ENCODE assay signal across 13 cellular contexts in genomic region chr2:237599465-237600110, GRCh38. TPM values are rescaled to one million over a fixed set of nuclear protein-coding genes. Genes with fewer than 3 reads are reported as not detected.
DNase-seq lines count a peak whose midpoint lies in the region; ATAC-seq, FAIRE-seq and TF ChIP-seq lines count a peak whose summit lies in the region.
"Had no signal": no experiment of that assay in that cellular context is flagged by ENCODE, and none has a peak within 500 bp of the region (broad histone marks: within the 10 kb centered on the region; RNA-seq: fewer than 3 reads in every experiment).

No MANE protein-coding gene starts in this region.

- H3K9me3 ChIP-seq in SJCRH30 (replicated peaks) (no peaks in the 10 kb centered on the region), endothelial cell of umbilical vein (replicated peaks; ENCODE audit: control insufficient read depth, insufficient read depth, low read length) (no peaks in the 10 kb centered on the region), tibial artery (no peaks in the 10 kb centered on the region)
- H3K9me3 ChIP-seq in naive thymus-derived CD4-positive, alpha-beta T cell (ENCODE audit: control insufficient read depth in 2 of 3, low read length in 3 of 3) = no peaks in the 10 kb centered on the region

- H3K4me1 ChIP-seq in SJCRH30 = peaks cover 54% of the 10 kb centered on the region
- H3K4me1 ChIP-seq in endothelial cell of umbilical vein (ENCODE audit: control insufficient read depth, extremely low read depth, insufficient read depth, low read length) = peaks cover 25% of the 10 kb centered on the region
- peaks cover 8 to 16% of the 10 kb centered on the region in 2 donors for H3K4me1 ChIP-seq in naive thymus-derived CD4-positive, alpha-beta T cell (ENCODE audit: control insufficient read depth in 2 of 2, insufficient read depth in 2 of 2, low read length in 2 of 2)
- H3K4me1 ChIP-seq in tibial artery = peaks cover 0 to 55% (median 26%) of the 10 kb centered on the region in 4 donors

- H4K20me1 ChIP-seq in endothelial cell of umbilical vein (replicated peaks; ENCODE audit: control insufficient read depth, extremely low read depth, insufficient read depth, low read length) = no peaks in the 10 kb centered on the region

- H3K4me3 Mint-ChIP-seq in naive thymus-derived CD4-positive, alpha-beta T cell = no peak overlapping the region
- H3K4me3 Mint-ChIP-seq in WTC11 = no peak overlapping the region
- H3K4me3 Mint-ChIP-seq: activated naive CD8-positive, alpha-beta T cell treated with anti-CD3 and anti-CD28 coated beads, Interleukin-2, amount 10 ng/mL, durations not matched to agents 7 days and 5 days; natural killer cell had no signal

- no peak for FAIRE-seq in endothelial cell of umbilical vein (lab: Jason Lieb, UNC)
- FAIRE-seq: GM12891 had no signal

- H3K79me2 ChIP-seq in endothelial cell of umbilical vein (ENCODE audit: control insufficient read depth, insufficient read depth, low read length) = no peaks in the 10 kb centered on the region

- H3K36me3 ChIP-seq in SJCRH30 (no peaks in the 10 kb centered on the region), endothelial cell of umbilical vein (ENCODE audit: control insufficient read depth in 2 of 2, extremely low read depth in 1 of 2, insufficient read depth in 2 of 2, low read length in 2 of 2) (no peaks in the 10 kb centered on the region), tibial artery (no peaks in the 10 kb centered on the region)
- no peaks in the 10 kb centered on the region for H3K36me3 ChIP-seq in naive thymus-derived CD4-positive, alpha-beta T cell (ENCODE audit: control insufficient read depth in 2 of 3, insufficient read depth in 3 of 3, low read length in 3 of 3)

- peak overlapping the region; percentile 25 for H3K4me3 ChIP-seq in SJCRH30
- H3K4me3 ChIP-seq in endothelial cell of umbilical vein (replicated peaks in 1 of 3; ENCODE audit: insufficient read depth in 1 of 3, low read depth in 1 of 3, low read length in 3 of 3) = no peak overlapping the region
- H3K4me3 ChIP-seq in naive thymus-derived CD4-positive, alpha-beta T cell (ENCODE audit: low read length) = no peak overlapping the region
- peak overlapping the region; percentile 24 to 42 for H3K4me3 ChIP-seq in tibial artery

- no peak overlapping the region for H2AFZ ChIP-seq in endothelial cell of umbilical vein (ENCODE audit: low read depth, low read length)

- peak overlapping the region; percentile 29 for H3K4me2 ChIP-seq in endothelial cell of umbilical vein (ENCODE audit: insufficient read depth, low read length)

- TF ChIP-seq CTCF in endothelial cell of umbilical vein (IDR thresholded peaks at IDR 0.05; ENCODE audit: extremely low read depth in 1 of 2, insufficient read depth in 1 of 2, low read depth in 1 of 2, low read length in 2 of 2) = no peak
- TF ChIP-seq CTCF in tibial artery (IDR thresholded peaks at IDR 0.05) = no peak
- TF ChIP-seq CTCF in WTC11 (IDR thresholded peaks at IDR 0.05) = no peak

- DNase-seq in SJCRH30 (no peak), endothelial cell of umbilical vein (ENCODE audit: low read depth, low spot score) (no peak), tibial artery (no peak), WTC11 (ENCODE audit: low spot score) (no peak), GF-D8 (lab: John Stamatoyannopoulos, UW) (no peak)
- DNase-seq in naive thymus-derived CD4-positive, alpha-beta T cell = no peak
- DNase-seq: activated naive CD8-positive, alpha-beta T cell treated with anti-CD3 and anti-CD28 coated beads, Interleukin-2, amount 10 ng/mL, durations not matched to agents 7 days and 5 days; DMS53; natural killer cell; NCI-H2029; T-helper 2 cell had no signal

- CTCF ChIA-PET in endothelial cell of umbilical vein (lab: Charles Lee) = interaction anchor here (0.7 to 6.7 kb wide), 10 partner anchors 9 to 145 kb away, joined by 3 to 61 read pairs (median 4); partner anchors contain the start of gene RAB17
- CTCF ChIA-PET in naive thymus-derived CD4-positive, alpha-beta T cell (lab: Charles Lee) = no interaction called here
- CTCF ChIA-PET in WTC11 (lab: Charles Lee) = interaction anchor here (1.6 to 4.0 kb wide), 3 partner anchors 7 to 28 kb away, joined by 3 to 37 read pairs (median 34); partner anchors contain the start of gene RAB17

- no peaks in the 10 kb centered on the region for H3K36me3 Mint-ChIP-seq in naive thymus-derived CD4-positive, alpha-beta T cell
- no peaks in the 10 kb centered on the region for H3K36me3 Mint-ChIP-seq in WTC11
- H3K36me3 Mint-ChIP-seq: activated naive CD8-positive, alpha-beta T cell treated with anti-CD3 and anti-CD28 coated beads, Interleukin-2, amount 10 ng/mL, durations not matched to agents 7 days and 5 days; natural killer cell had no signal

- H3K9me3 Mint-ChIP-seq in naive thymus-derived CD4-positive, alpha-beta T cell = peaks cover 0 to 3% (median 0%) of the 10 kb centered on the region in 11 donors
- no peaks in the 10 kb centered on the region for H3K9me3 Mint-ChIP-seq in WTC11
- H3K9me3 Mint-ChIP-seq: activated naive CD8-positive, alpha-beta T cell treated with anti-CD3 and anti-CD28 coated beads, Interleukin-2, amount 10 ng/mL, durations not matched to agents 7 days and 5 days; natural killer cell had no signal

- POLR2A ChIA-PET in endothelial cell of umbilical vein (lab: Charles Lee) = no interaction called here
- POLR2A ChIA-PET in naive thymus-derived CD4-positive, alpha-beta T cell (lab: Charles Lee) = no interaction called here
- POLR2A ChIA-PET in WTC11 (lab: Charles Lee) = interaction anchor here (1.5 kb wide), 1 partner anchor 9 kb away, joined by 3 read pairs; the partner anchor contains the start of gene RAB17

- H3K27me3 ChIP-seq in SJCRH30 = no peaks in the 10 kb centered on the region
- H3K27me3 ChIP-seq in endothelial cell of umbilical vein (ENCODE audit: control insufficient read depth in 2 of 2, insufficient read depth in 2 of 2, low read length in 2 of 2) = no peaks in the 10 kb centered on the region
- H3K27me3 ChIP-seq in naive thymus-derived CD4-positive, alpha-beta T cell (ENCODE audit: control insufficient read depth in 2 of 2, insufficient read depth in 2 of 2, low read length in 2 of 2) = no peaks in the 10 kb centered on the region
- H3K27me3 ChIP-seq in tibial artery = no peaks in the 10 kb centered on the region

- no peaks in the 10 kb centered on the region for H3K27me3 Mint-ChIP-seq in naive thymus-derived CD4-positive, alpha-beta T cell
- no peaks in the 10 kb centered on the region; the same call in none of the 2 replicates for H3K27me3 Mint-ChIP-seq in WTC11 (ENCODE audit: low read depth)

- H3K27ac Mint-ChIP-seq in naive thymus-derived CD4-positive, alpha-beta T cell = peak overlapping the region in 7 of 9 donors; percentile 24 to 99 (median 87)
- H3K27ac Mint-ChIP-seq in WTC11 = no peak overlapping the region
- H3K27ac Mint-ChIP-seq: activated naive CD8-positive, alpha-beta T cell treated with anti-CD3 and anti-CD28 coated beads, Interleukin-2, amount 10 ng/mL, durations not matched to agents 7 days and 5 days had no signal

- no peak for ATAC-seq in naive thymus-derived CD4-positive, alpha-beta T cell
- ATAC-seq in WTC11 (no peak), GM18498 (IDR thresholded peaks at IDR 0.05; ENCODE audit: unreplicated experiment) (no peak)
- ATAC-seq: natural killer cell had no signal

- H3K9me1 ChIP-seq in endothelial cell of umbilical vein (replicated peaks; ENCODE audit: control insufficient read depth, extremely low read depth, insufficient read depth, low read length) = no peaks in the 10 kb centered on the region

- H3K27ac ChIP-seq in SJCRH30 (peak overlapping the region; percentile 44), endothelial cell of umbilical vein (ENCODE audit: insufficient read depth, low read depth, low read length) (no peak overlapping the region), tibial artery (peak overlapping the region; percentile 97 to 98)
- no peak overlapping the region for H3K27ac ChIP-seq in naive thymus-derived CD4-positive, alpha-beta T cell (ENCODE audit: low read depth, low read length)

- no peak overlapping the region for H3K9ac ChIP-seq in endothelial cell of umbilical vein (replicated peaks; ENCODE audit: extremely low read depth, insufficient read depth, low read length)

- no TSS peak for BruUV-seq in endothelial cell of umbilical vein (replicated peaks; lab: Mats Ljungman, UMichigan)

- peaks cover 26 to 34% (median 31%) of the 10 kb centered on the region in 7 donors for H3K4me1 Mint-ChIP-seq in naive thymus-derived CD4-positive, alpha-beta T cell
- peaks cover 77% of the 10 kb centered on the region for H3K4me1 Mint-ChIP-seq in WTC11

- dilution Hi-C loops in endothelial cell of umbilical vein (cut with MboI; ENCODE audit: extremely low pct_ligation_motif_present, low sequenced_read_pairs) = no loop called here

- TF ChIP-seq POLR2A in endothelial cell of umbilical vein (IDR thresholded peaks at IDR 0.05; ENCODE audit: low read depth, low read length) = no peak

- intact Hi-C loops in endothelial cell of umbilical vein (cut with micrococcal nuclease) = no loop called here
- intact Hi-C loops in naive thymus-derived CD4-positive, alpha-beta T cell (cut with micrococcal nuclease) = loop anchor here (5.0 to 10.0 kb wide), 2 partner anchors 98 to 175 kb away; no protein-coding TSS in a partner anchor
- intact Hi-C loops in tibial artery (cut with DNase I; ENCODE audit: low total_unique reads) = loop anchor here (5.0 kb wide), 1 partner anchor 143 kb away; no protein-coding TSS in a partner anchor

RNA-seq across cellular contexts. Expression of gene RAB17, which starts 9.1 kb away (rescaled TPM):
- 3.4 and 3.6 TPM in 2 replicates for total RNA-seq in SJCRH30 (2014; rRNA removed; shearing (Covaris generic))
- total RNA-seq in endothelial cell of umbilical vein (0.55 and 0.77 TPM in 2 replicates), WTC11 (2021) (134 to 140 TPM (median 137 TPM) in 3 replicates)
- polyA plus RNA-seq in endothelial cell of umbilical vein = 0.37 and 0.41 TPM in 2 replicates
- 0.19 and 0.56 TPM in 2 replicates for polyA plus RNA-seq in endothelial cell of umbilical vein (2011; cell fraction: cytosol; rRNA removed)
- 1.3 and 1.8 TPM in 2 replicates for polyA plus RNA-seq in endothelial cell of umbilical vein (2011; cell fraction: nucleus; rRNA removed)
- polyA plus RNA-seq in endothelial cell of umbilical vein (2012) = 0.16 TPM in 1 of 2 replicates, not detected in the other
- polyA minus RNA-seq in endothelial cell of umbilical vein = 0.51 and 0.63 TPM in 2 replicates
- polyA minus RNA-seq in endothelial cell of umbilical vein (2011; cell fraction: cytosol; rRNA and poly(A)+ RNA removed) = 2.3 TPM
- polyA minus RNA-seq in endothelial cell of umbilical vein (2011; cell fraction: nucleus; rRNA and poly(A)+ RNA removed) = 1.0 and 1.3 TPM in 2 replicates
- total RNA-seq in naive thymus-derived CD4-positive, alpha-beta T cell = not detected
- polyA plus RNA-seq in naive thymus-derived CD4-positive, alpha-beta T cell = not detected
- total RNA-seq: activated naive CD8-positive, alpha-beta T cell treated with anti-CD3 and anti-CD28 coated beads, Interleukin-2, amount 10 ng/mL, durations not matched to agents 7 days and 5 days; natural killer cell had no signal

RNA-seq across cellular contexts. Expression of gene LRRFIP1, which starts 27.8 kb away (rescaled TPM):
- 53.3 and 61.5 TPM in 2 replicates for total RNA-seq in SJCRH30 (2014; rRNA removed; shearing (Covaris generic))
- 162 and 179 TPM in 2 replicates for total RNA-seq in endothelial cell of umbilical vein
- 29.4 and 39.2 TPM in 2 replicates for polyA plus RNA-seq in endothelial cell of umbilical vein
- polyA plus RNA-seq in endothelial cell of umbilical vein (2011; cell fraction: cytosol; rRNA removed) = 58.3 and 61.7 TPM in 2 replicates
- polyA plus RNA-seq in endothelial cell of umbilical vein (2011; cell fraction: nucleus; rRNA removed) = 115 and 146 TPM in 2 replicates
- 111 and 127 TPM in 2 replicates for polyA plus RNA-seq in endothelial cell of umbilical vein (2012)
- 59.4 and 60.0 TPM in 2 replicates for polyA minus RNA-seq in endothelial cell of umbilical vein
- polyA minus RNA-seq in endothelial cell of umbilical vein (2011; cell fraction: cytosol; rRNA and poly(A)+ RNA removed) = 19.9 TPM
- 105 and 131 TPM in 2 replicates for polyA minus RNA-seq in endothelial cell of umbilical vein (2011; cell fraction: nucleus; rRNA and poly(A)+ RNA removed)
- 100 to 1,000 TPM in 4 of 5 experiments, 10 to 100 TPM in 1; 96.3 to 257 (median 114) TPM for total RNA-seq in naive thymus-derived CD4-positive, alpha-beta T cell
- polyA plus RNA-seq in naive thymus-derived CD4-positive, alpha-beta T cell = 10 to 100 TPM; 82.2 to 94.0 TPM
- 70.6 to 88.4 TPM (median 71.2 TPM) in 3 replicates for total RNA-seq in WTC11 (2021)

RNA-seq across cellular contexts. Expression of gene PRLH, which starts 33.2 kb away (rescaled TPM):
- not detected in 2 replicates for total RNA-seq in SJCRH30 (2014; rRNA removed; shearing (Covaris generic))
- total RNA-seq in endothelial cell of umbilical vein (not detected in 2 replicates), WTC11 (2021) (not detected in 3 replicates)
- not detected in 2 replicates for polyA plus RNA-seq in endothelial cell of umbilical vein
- polyA plus RNA-seq in endothelial cell of umbilical vein (2011; cell fraction: cytosol; rRNA removed) = not detected in 2 replicates
- not detected in 2 replicates for polyA plus RNA-seq in endothelial cell of umbilical vein (2011; cell fraction: nucleus; rRNA removed)
- polyA plus RNA-seq in endothelial cell of umbilical vein (2012) = not detected in 2 replicates
- not detected in 2 replicates for polyA minus RNA-seq in endothelial cell of umbilical vein
- not detected for polyA minus RNA-seq in endothelial cell of umbilical vein (2011; cell fraction: cytosol; rRNA and poly(A)+ RNA removed)
- polyA minus RNA-seq in endothelial cell of umbilical vein (2011; cell fraction: nucleus; rRNA and poly(A)+ RNA removed) = not detected in 2 replicates
- total RNA-seq in naive thymus-derived CD4-positive, alpha-beta T cell = not detected
- not detected for polyA plus RNA-seq in naive thymus-derived CD4-positive, alpha-beta T cell
- total RNA-seq: activated naive CD8-positive, alpha-beta T cell treated with anti-CD3 and anti-CD28 coated beads, Interleukin-2, amount 10 ng/mL, durations not matched to agents 7 days and 5 days; natural killer cell had no signal

Comparison
In these comparisons a context has a peak if more than half of its experiments do, and no peak if none do; other contexts are left out.
1. H3K27ac ChIP-seq: peak in SJCRH30 (single experiment) and tibial artery (2 of 2); none in endothelial cell of umbilical vein (single experiment) and naive thymus-derived CD4-positive, alpha-beta T cell (single experiment).
2. H3K4me3 ChIP-seq: peak in SJCRH30 (single experiment) and tibial artery (2 of 2); none in endothelial cell of umbilical vein (0 of 3) and naive thymus-derived CD4-positive, alpha-beta T cell (single experiment).
3. RNA of gene RAB17, which starts 9.1 kb away (total RNA-seq): 134 to 140 TPM in WTC11; 3.4 to 3.6 TPM in SJCRH30, 0.55 to 0.77 TPM in endothelial cell of umbilical vein and not detected in naive thymus-derived CD4-positive, alpha-beta T cell; every median in the first group is over 10 times any median in the second.